In the genomic region with DNA sequence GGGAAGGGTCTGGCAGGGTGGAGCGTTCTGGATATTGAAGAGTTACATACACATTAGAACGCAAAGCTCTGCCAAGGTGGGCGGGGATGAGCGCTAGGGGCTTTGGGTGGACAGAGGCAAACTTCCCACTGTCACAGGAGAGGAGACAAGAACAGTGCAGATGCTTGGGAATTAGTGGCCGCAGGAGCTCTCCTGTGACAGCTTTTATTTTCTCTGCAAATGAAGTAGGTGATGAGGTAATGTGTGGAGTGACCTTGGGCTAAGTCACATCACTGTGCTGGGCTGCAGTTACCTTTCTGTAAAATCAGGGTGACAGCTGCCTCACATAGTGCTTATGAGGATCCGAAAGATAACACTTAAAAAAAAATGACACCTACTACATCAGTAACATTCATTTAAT, we compare ENCODE assay signal across 26 cellular contexts. TPM values are rescaled to one million over a fixed set of nuclear protein-coding genes. Genes with fewer than 3 reads are reported as not detected.
A peak's percentile ranks its signal among the peaks of the same experiment; 100 is the strongest.
DNase-seq lines count a peak whose midpoint lies in the region; ATAC-seq and TF ChIP-seq lines count a peak whose summit lies in the region.
"Had no signal": no experiment of that assay in that cellular context is flagged by ENCODE, and none has a peak within 500 bp of the region (broad histone marks: within the 10 kb centered on the region; RNA-seq: fewer than 3 reads in every experiment).

No MANE protein-coding gene starts in this region.

- no peak overlapping the region for H3K18ac ChIP-seq in H9 (ENCODE audit: insufficient read length, low read depth, low read length)

- H3K36me3 ChIP-seq in WERI-Rb-1, result peaks cover 82% of the 10 kb centered on the region
- peaks cover 89% of the 10 kb centered on the region for H3K36me3 ChIP-seq in suprapubic skin

- no peak overlapping the region for H3T11ph ChIP-seq in H9 (ENCODE audit: low read length)

- H3K23ac ChIP-seq in H9 (ENCODE audit: insufficient read length, low read depth, low read length), result no peak overlapping the region

- H2BK12ac ChIP-seq in H9 (ENCODE audit: insufficient read length, low read depth, low read length), result no peak overlapping the region

- no peak overlapping the region; a peak in 1 of 7 replicates for H3K27ac Mint-ChIP-seq in H9
- H3K27ac Mint-ChIP-seq: activated CD4-positive, alpha-beta T cell treated with anti-CD3 and anti-CD28 coated beads, Interleukin-2, amount 10 ng/mL, durations not matched to agents 7 days and 5 days; activated naive CD8-positive, alpha-beta T cell treated with anti-CD3 and anti-CD28 coated beads, Interleukin-2, amount 10 ng/mL, durations not matched to agents 7 days and 5 days; neural progenitor cell had no signal

- H2AK5ac ChIP-seq in H9 (ENCODE audit: insufficient read length, low read length), result no peak overlapping the region

- no peak overlapping the region for H4K91ac ChIP-seq in H9 (ENCODE audit: insufficient read length, low read depth, low read length)

- no peak overlapping the region for H3K4me3 Mint-ChIP-seq in H9
- H3K4me3 Mint-ChIP-seq: activated CD4-positive, alpha-beta T cell treated with anti-CD3 and anti-CD28 coated beads, Interleukin-2, amount 10 ng/mL, durations not matched to agents 7 days and 5 days; activated naive CD8-positive, alpha-beta T cell treated with anti-CD3 and anti-CD28 coated beads, Interleukin-2, amount 10 ng/mL, durations not matched to agents 7 days and 5 days; neural progenitor cell; WTC11 had no signal

- H2BK20ac ChIP-seq in H9 (ENCODE audit: low read depth, low read length, poor library complexity, severe bottlenecking), result no peak overlapping the region

- H4K8ac ChIP-seq in H9 (replicated peaks; ENCODE audit: insufficient read length, low read depth, low read length), result no peak overlapping the region

- peaks cover 31 to 92% (median 72%) of the 10 kb centered on the region in 3 experiments for H3K36me3 Mint-ChIP-seq in H9 (ENCODE audit: insufficient read depth in 1 of 3, low read depth in 3 of 3)

- H3K79me2 ChIP-seq in H9 (ENCODE audit: insufficient read depth, low read length), result no peaks in the 10 kb centered on the region

- no peak overlapping the region for H4K5ac ChIP-seq in H9 (ENCODE audit: insufficient read length, low read depth, low read length)

- H2BK15ac ChIP-seq in H9 (ENCODE audit: low read depth, low read length), result no peak overlapping the region

- H3K27me3 ChIP-seq in H9 (ENCODE audit: insufficient read depth, low read length) (no peaks in the 10 kb centered on the region), WERI-Rb-1 (ENCODE audit: insufficient read depth, low read depth, severe bottlenecking) (no peaks in the 10 kb centered on the region), suprapubic skin (no peaks in the 10 kb centered on the region), foreskin keratinocyte (no peaks in the 10 kb centered on the region)
- H3K27me3 ChIP-seq: dorsolateral prefrontal cortex, heart right ventricle, neural progenitor cell had no signal

- TF ChIP-seq CTCF in H9 (conservative IDR thresholded peaks at IDR 0.05) (no peak), WERI-Rb-1 (IDR thresholded peaks at IDR 0.05; ENCODE audit: low read depth, low read length) (no peak), suprapubic skin (IDR thresholded peaks at IDR 0.05) (no peak), foreskin keratinocyte (conservative IDR thresholded peaks at IDR 0.05) (no peak)

- no peak overlapping the region for H2BK5ac ChIP-seq in H9 (ENCODE audit: insufficient read length, low read length)

- H3K9me3 ChIP-seq in H9 (ENCODE audit: control insufficient read depth, low read depth, low read length) (no peaks in the 10 kb centered on the region), WERI-Rb-1 (ENCODE audit: severe bottlenecking) (no peaks in the 10 kb centered on the region), suprapubic skin (no peaks in the 10 kb centered on the region)
- H3K9me3 ChIP-seq: heart right ventricle had no signal

- DNase-seq in DMS 273 (lab: John Stamatoyannopoulos, UW; ENCODE audit: unreplicated experiment) (peak; percentile 84), DMS 273 treated with DMSO at 0.1 percent for 48 hours (lab: John Stamatoyannopoulos, UW) (no peak), H9 (peak; percentile 30), WERI-Rb-1 (peak; percentile 50), left lobe of liver (ENCODE audit: low spot score) (no peak), suprapubic skin (ENCODE audit: low spot score in 2 of 2) (no peak), foreskin keratinocyte (no peak)
- no peak for DNase-seq in effector CD8-positive, alpha-beta T cell (lab: John Stamatoyannopoulos, UW)
- DNase-seq: activated naive CD8-positive, alpha-beta T cell treated with anti-CD3 and anti-CD28 coated beads, Interleukin-2, amount 10 ng/mL, durations not matched to agents 7 days and 5 days; heart right ventricle; MM.1S; NCI-H1417 treated with DMSO at 0.1 percent for 48 hours; NCI-H510A; NK-92 treated with Interleukin-12 subunit alpha and Interleukin-12 subunit beta, amount 100 ng/mL, for 24 hours; stimulated activated CD4-positive, alpha-beta T cell treated with anti-CD3 and anti-CD28 coated beads, Interleukin-12 subunit alpha, Interleukin-12 subunit beta, amount 100 ng/mL, for 4 hours; stimulated activated CD4-positive, alpha-beta T cell treated with anti-CD3 and anti-CD28 coated beads, Interleukin-4, amount 100 ng/mL, for 1 hour; T-helper 9 cell had no signal

- H3K27me3 Mint-ChIP-seq in H9 (ENCODE audit: low read depth), result no peaks in the 10 kb centered on the region
- H3K27me3 Mint-ChIP-seq: activated CD4-positive, alpha-beta T cell treated with anti-CD3 and anti-CD28 coated beads, Interleukin-2, amount 10 ng/mL, durations not matched to agents 7 days and 5 days; activated naive CD8-positive, alpha-beta T cell treated with anti-CD3 and anti-CD28 coated beads, Interleukin-2, amount 10 ng/mL, durations not matched to agents 7 days and 5 days had no signal

- H3K9me3 Mint-ChIP-seq in H9, result no peaks in the 10 kb centered on the region
- H3K9me3 Mint-ChIP-seq: activated CD4-positive, alpha-beta T cell treated with anti-CD3 and anti-CD28 coated beads, Interleukin-2, amount 10 ng/mL, durations not matched to agents 7 days and 5 days; activated naive CD8-positive, alpha-beta T cell treated with anti-CD3 and anti-CD28 coated beads, Interleukin-2, amount 10 ng/mL, durations not matched to agents 7 days and 5 days; neural progenitor cell; WTC11 had no signal

- H3K56ac ChIP-seq in H9 (ENCODE audit: insufficient read length, low read depth, low read length), result no peak overlapping the region

- no peak overlapping the region for H3K4me2 ChIP-seq in H9 (ENCODE audit: insufficient read depth, insufficient read length, low read length)
- H3K4me2 ChIP-seq: KMS-11, neural progenitor cell had no signal

- H3K4me3 ChIP-seq in WERI-Rb-1 (ENCODE audit: low read depth, low read length) (no peak overlapping the region), suprapubic skin (no peak overlapping the region)
- H3K4me3 ChIP-seq: dorsolateral prefrontal cortex, GM12878, heart right ventricle, neural progenitor cell had no signal

- H2AFZ ChIP-seq in H9 (ENCODE audit: low read length), result no peak overlapping the region
- H2AFZ ChIP-seq: neural progenitor cell had no signal

- H3K27ac ChIP-seq in H9 (ENCODE audit: insufficient read length, low read depth, low read length) (no peak overlapping the region), WERI-Rb-1 (peak overlapping the region; percentile 76), suprapubic skin (no peak overlapping the region), foreskin keratinocyte (no peak overlapping the region)
- H3K27ac ChIP-seq: 22Rv1, C4-2B, epithelial cell of prostate, KMS-11, neural progenitor cell had no signal

- no peak overlapping the region for H3K4ac ChIP-seq in H9 (ENCODE audit: low read depth, low read length)

- no peaks in the 10 kb centered on the region for H3K79me1 ChIP-seq in H9 (ENCODE audit: insufficient read depth, low read depth, low read length, poor library complexity, severe bottlenecking)

- no peak for TF ChIP-seq EP300 in suprapubic skin (IDR thresholded peaks at IDR 0.05)

- peaks cover 3 to 9% of the 10 kb centered on the region in 2 experiments; a peak in 2 of 4 replicates for H3K4me1 Mint-ChIP-seq in H9
- H3K4me1 Mint-ChIP-seq: neural progenitor cell, WTC11 had no signal

- no peak overlapping the region for H2BK120ac ChIP-seq in H9 (ENCODE audit: low read depth, low read length, poor library complexity, severe bottlenecking)

- no peak overlapping the region for H3K14ac ChIP-seq in H9 (ENCODE audit: insufficient read depth, low read length)

- H3K4me1 ChIP-seq in H9 (ENCODE audit: insufficient read depth, low read length), result no peaks in the 10 kb centered on the region
- H3K4me1 ChIP-seq in suprapubic skin, result no peaks in the 10 kb centered on the region
- no peaks in the 10 kb centered on the region for H3K4me1 ChIP-seq in foreskin keratinocyte
- H3K4me1 ChIP-seq: neural progenitor cell had no signal

- H3K9ac ChIP-seq in H9 (ENCODE audit: extremely low read depth, insufficient read length, low read length), result no peak overlapping the region
- H3K9ac ChIP-seq: KMS-11, neural progenitor cell had no signal

- WGBS in H9 (ENCODE audit: extremely low coverage, insufficient read length, low lambda C conversion rate), result no CpG with 5 or more reads among the region's 6 CpGs
- 82% methylated on average over 6 of the region's 6 CpGs for WGBS in suprapubic skin

- no peak for TF ChIP-seq POLR2A in suprapubic skin (IDR thresholded peaks at IDR 0.05)

- ATAC-seq in left lobe of liver (peak; percentile 10), foreskin keratinocyte (no peak)

- H3K23me2 ChIP-seq in H9 (ENCODE audit: insufficient read length, low read depth, low read length, poor library complexity, severe bottlenecking), result no peaks in the 10 kb centered on the region

- H4K20me1 ChIP-seq in H9 (ENCODE audit: control insufficient read depth, insufficient read depth, insufficient read length), result no peaks in the 10 kb centered on the region

RNA-seq across cellular contexts. Expression of a gene that starts 31.4 kb away (rescaled TPM):
- total RNA-seq in H9 (2021), result 72.2 and 75.1 TPM in 2 replicates
- 31.6 TPM for total RNA-seq in left lobe of liver
- 1 to 10 TPM in 1 of 4 donors, under 1 TPM in 3; 0.24 to 1.5 (median 0.36) TPM for total RNA-seq in suprapubic skin
- 159 and 184 TPM in 2 replicates for total RNA-seq in foreskin keratinocyte
- polyA plus RNA-seq in foreskin keratinocyte, result 149 and 163 TPM in 2 replicates
- total RNA-seq: activated CD4-positive, alpha-beta T cell treated with anti-CD3 and anti-CD28 coated beads, Interleukin-2, amount 10 ng/mL, durations not matched to agents 7 days and 5 days; activated naive CD8-positive, alpha-beta T cell treated with anti-CD3 and anti-CD28 coated beads, Interleukin-2, amount 10 ng/mL, durations not matched to agents 7 days and 5 days had no signal

Comparison
In these comparisons a context has a peak if more than half of its experiments do, and no peak if none do; other contexts are left out.
1. DNase-seq: peak in DMS 273 (single experiment), H9 (single experiment) and WERI-Rb-1 (single experiment); none in DMS 273 treated with DMSO at 0.1 percent for 48 hours (single experiment), left lobe of liver (single experiment), suprapubic skin (0 of 2), effector CD8-positive, alpha-beta T cell (single experiment) and foreskin keratinocyte (0 of 2).
2. RNA of a gene that starts 31.4 kb away (total RNA-seq): 159 to 184 TPM in foreskin keratinocyte, 72.2 to 75.1 TPM in H9 and 31.6 TPM in left lobe of liver (single experiment); 0.24 to 1.5 TPM in suprapubic skin; every median in the first group is over 10 times any median in the second.